2 cellular contexts compared by ENCODE assay signal in genomic region chr17:32445976-32446375, GRCh38.
TF ChIP-seq lines count a peak whose summit lies in the region.

No MANE protein-coding gene starts in this region.

TF ChIP-seq in A549, 52 proteins besides CTCF, POLR2A, EP300 and RAD21:
- TF ChIP-seq ZC3H11A (IDR thresholded peaks at IDR 0.05) (no peak), NFE2L2 (conservative IDR thresholded peaks at IDR 0.05; ENCODE audit: low read length) (peak; percentile 84), MAFK (IDR thresholded peaks at IDR 0.05; ENCODE audit: partially characterized antibody) (peak; percentile 92)

TF ChIP-seq in HepG2, 621 proteins besides CTCF, POLR2A, EP300 and RAD21:
- 0 out of 4 replicates have a peak, but pooled peaks of 1 of the 2 experiments have one; percentile 44 for TF ChIP-seq MAFK (conservative IDR thresholded peaks at IDR 0.05 in 1 of 2, IDR thresholded peaks at IDR 0.05 in 1 of 2; ENCODE audit: low read length in 2 of 2)
- TF ChIP-seq MAFF (IDR thresholded peaks at IDR 0.05; ENCODE audit: low read depth, low read length) = 0 out of 2 replicates have a peak, but pooled peaks have one; percentile 24
- TF ChIP-seq ZNF33B (CRISPR knock-in tag; IDR thresholded peaks at IDR 0.05) = no peak
- TF ChIP-seq NFE2L2 (IDR thresholded peaks at IDR 0.05; ENCODE audit: low read length) = peak; percentile 84
- no peak for TF ChIP-seq ZNF44 (CRISPR knock-in tag; IDR thresholded peaks at IDR 0.05)
